ENCODE assay signal across 13 cellular contexts in the genomic region with DNA sequence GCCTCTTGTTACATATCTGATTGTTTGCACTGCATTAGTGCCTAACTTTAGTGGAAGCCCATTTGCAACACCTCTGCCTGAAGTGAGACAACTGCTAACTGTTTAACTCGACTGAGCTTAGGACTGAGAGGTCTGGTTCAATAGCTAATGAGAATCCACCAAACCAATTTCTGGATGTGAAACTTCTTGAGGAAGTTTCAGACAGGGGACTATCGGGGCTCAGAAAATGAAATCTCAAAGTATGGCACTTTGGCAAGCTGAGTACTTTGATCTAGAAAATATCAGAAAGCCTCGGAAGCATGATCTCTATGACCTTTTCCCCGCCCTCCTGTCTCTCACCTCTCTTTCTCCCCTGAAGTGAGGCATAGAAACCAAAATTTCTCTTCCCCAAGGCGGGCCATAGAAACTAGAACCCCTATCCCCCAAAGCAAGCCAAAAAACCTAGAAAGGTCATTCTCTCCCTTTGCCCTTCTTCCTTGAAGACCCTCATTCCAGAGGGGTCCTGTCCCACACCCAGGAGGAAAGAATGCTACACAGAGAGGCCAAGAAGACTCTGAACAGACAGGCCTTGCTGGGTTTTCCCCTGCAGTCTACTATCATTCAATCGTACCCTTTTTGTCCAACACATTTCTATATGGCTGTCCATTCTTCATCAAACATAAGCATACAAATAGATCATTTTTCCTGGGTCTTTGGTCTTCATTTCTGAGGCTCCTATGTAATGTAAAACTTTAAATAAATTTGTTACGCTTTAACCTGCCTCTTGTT.
A peak's percentile ranks its signal among the peaks of the same experiment; 100 is the strongest.
DNase-seq lines count a peak whose midpoint lies in the region; ATAC-seq lines count a peak whose summit lies in the region.
"Had no signal": no experiment of that assay in that cellular context is flagged by ENCODE, and none has a peak within 500 bp of the region (broad histone marks: within the 10 kb centered on the region; RNA-seq: fewer than 3 reads in every experiment).

No MANE protein-coding gene starts in this region.

- no peaks in the 10 kb centered on the region for H3K36me3 ChIP-seq in HUES64 (ENCODE audit: insufficient read depth, low read length)

- peak; percentile 11 for DNase-seq in CD1c-positive myeloid dendritic cell (ENCODE audit: extremely low spot score)
- DNase-seq in SKM-1 treated with dmso at 0.1 percent for 144 hours (lab: John Stamatoyannopoulos, UW; ENCODE audit: unreplicated experiment) = no peak
- no peak for DNase-seq in NCI-H1417 treated with DMSO at 0.1 percent for 48 hours (lab: John Stamatoyannopoulos, UW)
- no peak for DNase-seq in activated CD4-positive, alpha-beta T cell treated with anti-CD3 and anti-CD28 coated beads, Interleukin-2, amount 10 ng/mL, durations not matched to agents 7 days and 5 days
- DNase-seq: aorta, GOT3, NCI-H2171, SHP77 treated with DMSO at 0.1 percent for 48 hours, small intestine had no signal

- H3K4me3 ChIP-seq in HUES64 (ENCODE audit: low read length) = no peak overlapping the region

- CTCF ChIA-PET in activated CD4-positive, alpha-beta T cell treated with anti-CD3 and anti-CD28 coated beads, Interleukin-2, amount 10 ng/mL, durations not matched to agents 7 days and 5 days (lab: Charles Lee) = interaction anchor here (1.1 kb wide), 1 partner anchor 11 kb away, joined by 5 read pairs; no protein-coding TSS in a partner anchor

- H3K36me3 Mint-ChIP-seq in activated CD4-positive, alpha-beta T cell treated with anti-CD3 and anti-CD28 coated beads, Interleukin-2, amount 10 ng/mL, durations not matched to agents 7 days and 5 days (ENCODE audit: low read depth) = no peaks in the 10 kb centered on the region

- POLR2A ChIA-PET in activated CD4-positive, alpha-beta T cell treated with anti-CD3 and anti-CD28 coated beads, Interleukin-2, amount 10 ng/mL, durations not matched to agents 7 days and 5 days (lab: Charles Lee) = no interaction called here

- H3K9me3 ChIP-seq in HUES64 (ENCODE audit: insufficient read depth, low read depth, low read length) = no peaks in the 10 kb centered on the region

- WGBS in HUES64 = 71% methylated on average over 6 of the region's 7 CpGs

- H3K4me3 Mint-ChIP-seq in activated CD4-positive, alpha-beta T cell treated with anti-CD3 and anti-CD28 coated beads, Interleukin-2, amount 10 ng/mL, durations not matched to agents 7 days and 5 days = no peak overlapping the region

- H3K27ac ChIP-seq in HUES64 (ENCODE audit: low read depth, low read length) = no peak overlapping the region

- no peaks in the 10 kb centered on the region for H3K27me3 Mint-ChIP-seq in activated CD4-positive, alpha-beta T cell treated with anti-CD3 and anti-CD28 coated beads, Interleukin-2, amount 10 ng/mL, durations not matched to agents 7 days and 5 days

- no peaks in the 10 kb centered on the region for H3K4me1 ChIP-seq in HUES64 (ENCODE audit: insufficient read depth, low read length)

- peaks cover 16% of the 10 kb centered on the region for H3K4me1 Mint-ChIP-seq in activated CD4-positive, alpha-beta T cell treated with anti-CD3 and anti-CD28 coated beads, Interleukin-2, amount 10 ng/mL, durations not matched to agents 7 days and 5 days

- H3K27me3 ChIP-seq in HUES64 (ENCODE audit: insufficient read depth, low read length) = no peaks in the 10 kb centered on the region

- 0 out of 2 replicates have a peak overlapping the region, but pooled peaks have one; percentile 12 for H3K9ac ChIP-seq in HUES64 (ENCODE audit: low read depth, low read length)

- no peak overlapping the region for H3K27ac Mint-ChIP-seq in activated CD4-positive, alpha-beta T cell treated with anti-CD3 and anti-CD28 coated beads, Interleukin-2, amount 10 ng/mL, durations not matched to agents 7 days and 5 days

- ATAC-seq in GM19025 (IDR thresholded peaks at IDR 0.05; ENCODE audit: low read depth, unreplicated experiment) = peak; percentile 78
- peak; percentile 67 for ATAC-seq in HG02623 (IDR thresholded peaks at IDR 0.05; ENCODE audit: unreplicated experiment)
- no peak for ATAC-seq in HG03135 (IDR thresholded peaks at IDR 0.05; ENCODE audit: unreplicated experiment)

- no peaks in the 10 kb centered on the region for H3K9me3 Mint-ChIP-seq in activated CD4-positive, alpha-beta T cell treated with anti-CD3 and anti-CD28 coated beads, Interleukin-2, amount 10 ng/mL, durations not matched to agents 7 days and 5 days
